Comparison of ENCODE assay signal across 27 cellular contexts in genomic region chr12:124297856-124298255, GRCh38. TPM values are rescaled to one million over a fixed set of nuclear protein-coding genes. Genes with fewer than 3 reads are reported as not detected.
"Had no signal": no experiment of that assay in that cellular context is flagged by ENCODE, and none has a peak within 500 bp of the region (broad histone marks: within the 10 kb centered on the region; RNA-seq: fewer than 3 reads in every experiment).

No MANE protein-coding gene starts in this region.

- H3K4me1 ChIP-seq: upper lobe of right lung had no signal

- H3K36me3 ChIP-seq: gastrocnemius medialis, thyroid gland, upper lobe of right lung, WERI-Rb-1 had no signal

- H3K27ac ChIP-seq: body of pancreas, coronary artery, dorsolateral prefrontal cortex, skin epidermis, thyroid gland, upper lobe of right lung, WERI-Rb-1 had no signal

- H3K9me3 ChIP-seq: body of pancreas, gastrocnemius medialis, thyroid gland, upper lobe of right lung had no signal

- H3K4me3 ChIP-seq: body of pancreas, coronary artery, gastrocnemius medialis, skin epidermis, thyroid gland, upper lobe of right lung had no signal

- ATAC-seq: activated CD4-positive, CD25-positive, alpha-beta regulatory T cell treated with anti-CD3 and anti-CD28 coated beads, Interleukin-2, amount 50 U/mL, for 24 hours; body of pancreas; natural killer cell treated with Interleukin-12 subunit alpha and Interleukin-12 subunit beta and Interleukin-15 and Interleukin-18, amount 100 ng/mL, for 72 hours; sciatic nerve; stimulated activated effector memory CD8-positive, alpha-beta T cell treated with anti-CD3 and anti-CD28 coated beads, Interleukin-12 subunit alpha, Interleukin-12 subunit beta, amount 100 ng/mL, for 72 hours; stimulated activated naive CD8-positive, alpha-beta T cell treated with anti-CD3 and anti-CD28 coated beads, Interleukin-15, amount 100 ng/mL, for 72 hours; upper lobe of right lung had no signal

- DNase-seq: activated CD4-positive, alpha-beta T cell treated with anti-CD3 and anti-CD28 coated beads for 48 hours; activated CD4-positive, alpha-beta T cell treated with anti-CD3 and anti-CD28 coated beads, Interleukin-2, amount 50 U/mL, for 48 hours; activated CD8-positive, alpha-beta memory T cell treated with anti-CD3 and anti-CD28 coated beads for 24 hours; activated effector memory CD4-positive, alpha-beta T cell treated with Interleukin-2 at 50 U/mL for 16 hours; activated naive CD4-positive, alpha-beta T cell treated with Interleukin-2 at 50 U/mL for 16 hours; anterior cingulate cortex; body of pancreas; cerebellar nuclear complex; effector memory CD4-positive, alpha-beta T cell; gastrocnemius medialis; hippocampal formation; left colon; stimulated activated CD4-positive, alpha-beta T cell treated with anti-CD3 and anti-CD28 coated beads, Interleukin-4, amount 100 ng/mL, for 24 hours; stimulated activated naive CD8-positive, alpha-beta T cell treated with anti-CD3 and anti-CD28 coated beads, Interleukin-15, amount 100 ng/mL, for 72 hours; SW 1271; T-helper 9 cell; thyroid gland; WERI-Rb-1 had no signal

- FAIRE-seq: keratinocyte had no signal

RNA-seq across cellular contexts. Expression of gene RFLNA, which starts 3.0 kb away (rescaled TPM):
- total RNA-seq: natural killer cell treated with Interleukin-12 subunit alpha and Interleukin-12 subunit beta and Interleukin-15 and Interleukin-18, amount 100 ng/mL, for 72 hours had no signal
